In the genomic region with DNA sequence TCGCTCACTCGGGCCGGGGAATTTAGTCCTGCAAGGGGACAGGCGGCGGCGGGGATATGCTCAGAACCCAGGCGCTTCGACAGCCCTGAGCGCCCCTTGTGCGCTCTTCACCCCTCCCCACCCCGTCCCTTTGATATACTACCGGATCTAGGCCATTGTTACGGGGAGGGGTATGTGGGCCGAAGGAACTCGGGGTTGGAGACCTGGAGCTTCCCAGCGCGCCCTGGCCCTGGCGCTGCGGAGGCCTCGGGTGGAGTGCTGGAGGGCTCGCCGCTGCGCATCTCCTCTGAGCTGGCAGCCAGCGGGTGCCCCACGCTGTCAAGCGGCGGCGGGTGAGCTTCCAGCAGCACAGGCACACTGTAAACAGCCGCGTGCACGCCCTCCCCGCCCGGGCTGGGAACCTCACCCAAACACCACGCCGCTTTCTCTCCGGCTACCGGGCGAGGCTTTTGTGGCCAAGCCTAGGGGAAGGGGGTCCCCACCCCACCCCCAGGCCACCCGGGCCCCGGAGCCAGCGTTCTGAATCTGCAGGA, we compare ENCODE assay signal across 8 cellular contexts. TPM values are rescaled to one million over a fixed set of nuclear protein-coding genes. Genes with fewer than 3 reads are reported as not detected.
DNase-seq lines count a peak whose midpoint lies in the region; TF ChIP-seq lines count a peak whose summit lies in the region.

No MANE protein-coding gene starts in this region.

- no peak overlapping the region for H3K23ac ChIP-seq in mesendoderm (ENCODE audit: low read length)

- H3K4me3 ChIP-seq in colonic mucosa (peak overlapping the region; percentile 36), mesendoderm (ENCODE audit: low read length) (no peak overlapping the region), urinary bladder (ENCODE audit: low read depth, low read length) (peak overlapping the region; percentile 15)

- H3K36me3 Mint-ChIP-seq in Calu3 (ENCODE audit: insufficient read depth, unreplicated experiment): peaks cover 22% of the 10 kb centered on the region

- intact Hi-C loops in Calu3 (cut with micrococcal nuclease; ENCODE audit: unreplicated experiment): loop anchor here (10.0 kb wide), 1 partner anchor 47 kb away; no protein-coding TSS in a partner anchor
- intact Hi-C loops in colonic mucosa (cut with DNase I): loop anchor here (5.0 kb wide), 1 partner anchor 60 kb away; no protein-coding TSS in a partner anchor

- DNase-seq in Calu3 (peak; percentile 45), NCI-H345 treated with DMSO at 0.1 percent for 48 hours (lab: John Stamatoyannopoulos, UW; ENCODE audit: unreplicated experiment) (peak; percentile 34), colonic mucosa (peak; percentile 54), mesendoderm (peak; percentile 11), NCI-H446 treated with DMSO at 0.1 percent for 48 hours (lab: John Stamatoyannopoulos, UW) (no peak), Kasumi-1 (lab: John Stamatoyannopoulos, UW) (no peak), GM13976 (ENCODE audit: low spot score) (no peak)

- H3K4me1 ChIP-seq in colonic mucosa (peaks cover 3% of the 10 kb centered on the region), mesendoderm (ENCODE audit: control insufficient read depth, low read depth, low read length) (peaks cover 4% of the 10 kb centered on the region), urinary bladder (ENCODE audit: insufficient read depth) (no peaks in the 10 kb centered on the region)

- CTCF ChIA-PET in Calu3 (lab: Charles Lee): no interaction called here

- peaks cover 64% of the 10 kb centered on the region for H3K27me3 ChIP-seq in colonic mucosa
- H3K27me3 ChIP-seq in mesendoderm (ENCODE audit: insufficient read depth, low read length, poor library complexity): peaks cover 3% of the 10 kb centered on the region

- peak overlapping the region; percentile 67 for H3K4me3 Mint-ChIP-seq in Calu3 (ENCODE audit: low read depth, unreplicated experiment)

- no peaks in the 10 kb centered on the region for H3K36me3 ChIP-seq in colonic mucosa
- no peaks in the 10 kb centered on the region for H3K36me3 ChIP-seq in mesendoderm (ENCODE audit: control insufficient read depth, insufficient read depth, low read length)
- H3K36me3 ChIP-seq in urinary bladder (ENCODE audit: insufficient read depth): no peaks in the 10 kb centered on the region

- no peaks in the 10 kb centered on the region for H3K9me3 Mint-ChIP-seq in Calu3 (ENCODE audit: low read depth, unreplicated experiment)

- H3K27ac ChIP-seq in colonic mucosa (no peak overlapping the region), mesendoderm (ENCODE audit: low read depth, low read length) (no peak overlapping the region), urinary bladder (ENCODE audit: low read depth) (peak overlapping the region; percentile 32)

- no CpG with 5 or more reads among the region's 41 CpGs for WGBS in mesendoderm (ENCODE audit: extremely low coverage, insufficient coverage, low lambda C conversion rate)
- 34% methylated on average over 41 of the region's 41 CpGs for whole genome bisulfite sequencing in urinary bladder

- in situ Hi-C loops in GM13976 (cut with MboI; ENCODE audit: low sequenced_read_pairs, unreplicated experiment): no loop called here

- TF ChIP-seq CTCF in Calu3 (IDR thresholded peaks at IDR 0.05; ENCODE audit: unreplicated experiment) (no peak), colonic mucosa (IDR thresholded peaks at IDR 0.05) (no peak), GM13976 (IDR thresholded peaks at IDR 0.05; ENCODE audit: borderline replicate concordance, control extremely low read depth, extremely low read depth, insufficient read depth, missing control alignments) (no peak)

- H2BK120ac ChIP-seq in mesendoderm (ENCODE audit: low read depth, low read length): no peak overlapping the region

- H3K4me2 ChIP-seq in mesendoderm (ENCODE audit: low read length): no peak overlapping the region

- no peaks in the 10 kb centered on the region for H3K9me3 ChIP-seq in colonic mucosa

- no peaks in the 10 kb centered on the region for H3K27me3 Mint-ChIP-seq in Calu3 (ENCODE audit: unreplicated experiment)

- no peaks in the 10 kb centered on the region for H3K4me1 Mint-ChIP-seq in Calu3 (ENCODE audit: low read depth, unreplicated experiment)

- H2AK5ac ChIP-seq in mesendoderm (ENCODE audit: low read length): no peak overlapping the region

- H3K79me2 ChIP-seq in mesendoderm (ENCODE audit: control insufficient read depth, insufficient read depth, low read length): no peaks in the 10 kb centered on the region

- H3K27ac Mint-ChIP-seq in Calu3 (ENCODE audit: unreplicated experiment): no peak overlapping the region

- H3K9ac ChIP-seq in colonic mucosa (ENCODE audit: low read depth in 2 of 2, low read length in 2 of 2): peak overlapping the region in 1 of 2 donors; percentile 19
- H3K9ac ChIP-seq in mesendoderm (ENCODE audit: low read length): peak overlapping the region; percentile 29

- no TSS peak for BruUV-seq in Calu3 (replicated peaks; lab: Mats Ljungman, UMichigan)

- peak overlapping the region; percentile 70 for H3K56ac ChIP-seq in mesendoderm (ENCODE audit: low read length)

- H3K79me1 ChIP-seq in mesendoderm (ENCODE audit: low read length): no peaks in the 10 kb centered on the region

- H3K18ac ChIP-seq in mesendoderm (ENCODE audit: low read length): peak overlapping the region; percentile 35

- no peak overlapping the region for H2BK15ac ChIP-seq in mesendoderm (replicated peaks; ENCODE audit: low read depth)

- H4K5ac ChIP-seq in mesendoderm (ENCODE audit: low read length): no peak overlapping the region

- no peak overlapping the region for H2BK5ac ChIP-seq in mesendoderm (ENCODE audit: low read length)

- no peak overlapping the region for H3K4ac ChIP-seq in mesendoderm (ENCODE audit: low read depth, low read length)

- no peak overlapping the region for H4K8ac ChIP-seq in mesendoderm (ENCODE audit: low read depth, low read length)

RNA-seq across cellular contexts. Expression of gene BCOR, which starts 54.5 kb away (rescaled TPM):
- 20.6 and 21.1 TPM in 2 replicates for total RNA-seq in Calu3 (2022)
- total RNA-seq in colonic mucosa: 10 to 100 TPM; 18.3 to 21.3 TPM
- 14.6 TPM for polyA plus RNA-seq in mesendoderm (2013, experiment 1 of 2)
- polyA plus RNA-seq in mesendoderm (2013, experiment 2 of 2): 14.9 TPM
- total RNA-seq in urinary bladder: 26.5 TPM
- polyA plus RNA-seq in urinary bladder: 20.8 TPM

Comparison
In these comparisons a context has a peak if more than half of its experiments do, and no peak if none do; other contexts are left out.
1. DNase-seq: peak in Calu3 (single experiment), NCI-H345 treated with DMSO at 0.1 percent for 48 hours (single experiment), colonic mucosa (single experiment) and mesendoderm (single experiment); none in NCI-H446 treated with DMSO at 0.1 percent for 48 hours (single experiment), Kasumi-1 (0 of 2) and GM13976 (single experiment).